In the genomic region with DNA sequence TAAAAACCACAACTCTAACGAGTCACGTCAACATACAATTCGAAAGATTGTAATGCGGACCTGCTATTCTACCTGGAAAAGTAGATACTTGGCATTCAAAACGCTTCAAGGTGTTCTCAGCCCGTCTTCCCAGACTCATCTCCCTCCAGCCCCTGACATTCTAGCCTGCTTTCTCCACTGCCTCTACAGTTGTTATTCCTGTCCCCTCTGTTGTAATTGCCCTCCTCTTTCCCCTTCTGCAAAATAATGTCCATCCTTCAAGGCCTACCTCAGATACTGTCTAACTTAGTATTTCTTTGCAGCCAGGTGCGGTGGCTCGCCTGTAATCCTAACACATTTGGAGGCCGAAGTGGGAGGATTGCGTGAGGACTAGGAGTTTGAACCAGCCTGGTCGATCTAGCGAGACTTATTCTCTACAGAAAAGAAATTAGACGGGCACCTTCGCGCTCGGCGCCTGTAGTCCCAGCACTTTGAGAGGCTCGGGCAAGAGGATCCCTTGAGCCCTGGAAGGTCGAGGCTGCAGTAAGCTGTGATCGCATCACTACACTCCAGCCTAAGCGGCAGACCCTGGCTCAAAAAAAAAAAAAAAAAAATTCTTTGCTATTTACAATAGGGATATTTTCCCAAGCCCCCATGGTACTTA, we compare ENCODE assay signal across 8 cellular contexts. TPM values are rescaled to one million over a fixed set of nuclear protein-coding genes. Genes with fewer than 3 reads are reported as not detected.
DNase-seq lines count a peak whose midpoint lies in the region; ATAC-seq and TF ChIP-seq lines count a peak whose summit lies in the region.

No MANE protein-coding gene starts in this region.

- no peaks in the 10 kb centered on the region for H3K27me3 Mint-ChIP-seq in MCF 10A (ENCODE audit: insufficient read depth, unreplicated experiment)

- peaks cover 39% of the 10 kb centered on the region for H3K79me2 ChIP-seq in ACC112 (ENCODE audit: control insufficient read depth, insufficient read depth, low read length, unreplicated experiment)

- H3K27me3 ChIP-seq in ACC112 (ENCODE audit: insufficient read depth, low read length) (no peaks in the 10 kb centered on the region), HL-60 (ENCODE audit: insufficient read depth, poor library complexity, severe bottlenecking) (no peaks in the 10 kb centered on the region)

- H3K4me3 Mint-ChIP-seq in MCF 10A (ENCODE audit: unreplicated experiment): peak overlapping the region; percentile 84

- TF ChIP-seq CTCF in HL-60 (IDR thresholded peaks at IDR 0.05; ENCODE audit: insufficient read depth, low read length): no peak
- no peak for TF ChIP-seq CTCF in MCF 10A (IDR thresholded peaks at IDR 0.05; ENCODE audit: unreplicated experiment)
- TF ChIP-seq CTCF in omental fat pad (IDR thresholded peaks at IDR 0.05): no peak

- no peaks in the 10 kb centered on the region for H3K9me3 Mint-ChIP-seq in MCF 10A (ENCODE audit: unreplicated experiment)

- CTCF ChIA-PET in MCF 10A (lab: Yijun Ruan, JAX): interaction anchor here (0.5 to 1.6 kb wide), 6 partner anchors 11 to 436 kb away, joined by 3 to 7 read pairs (median 4); no protein-coding TSS in a partner anchor

- 64 to 68% methylated on average over 17 to 18 of the region's 21 CpGs for WGBS in mesodermal cell (ENCODE audit: insufficient coverage in 2 of 2), 2 experiments

- peaks cover 14% of the 10 kb centered on the region for H3K4me1 Mint-ChIP-seq in MCF 10A (ENCODE audit: insufficient read depth, unreplicated experiment)

- POLR2A ChIA-PET in MCF 10A (lab: Yijun Ruan, JAX): interaction anchor here (0.6 to 7.8 kb wide), 44 partner anchors 10 to 1786 kb away, joined by 3 to 131 read pairs (median 8); partner anchors contain the start of genes B3GALNT2, COA6, TARBP1 and TBCE

- ATAC-seq in GM21619 (IDR thresholded peaks at IDR 0.05; ENCODE audit: unreplicated experiment) (no peak), omental fat pad (ENCODE audit: low FRiP score) (no peak), GM18498 (IDR thresholded peaks at IDR 0.05; ENCODE audit: unreplicated experiment) (no peak)

- intact Hi-C loops in MCF 10A (cut with micrococcal nuclease): loop anchor here (1.0 to 10.0 kb wide), 4 partner anchors 58 to 687 kb away; partner anchors contain the start of genes ARID4B, GGPS1 and TARBP1

- H3K36me3 ChIP-seq in ACC112 (ENCODE audit: insufficient read depth, low read length): peaks cover 21% of the 10 kb centered on the region
- peaks cover 45% of the 10 kb centered on the region for H3K36me3 ChIP-seq in mesodermal cell (ENCODE audit: control insufficient read depth, insufficient read depth, low read length)

- BruUV-seq in MCF 10A (replicated peaks; lab: Mats Ljungman, UMichigan): TSS peak; percentile 80

- no peaks in the 10 kb centered on the region for H3K9me3 ChIP-seq in mesodermal cell (ENCODE audit: control insufficient read depth, low read length)

- peak overlapping the region; percentile 91 for H2AFZ ChIP-seq in ACC112 (ENCODE audit: low read length, unreplicated experiment)

- no peak for DNase-seq in HL-60 (ENCODE audit: low read depth in 1 of 2, low spot score in 1 of 2)
- no peak for DNase-seq in MCF 10A (ENCODE audit: unreplicated experiment)
- DNase-seq in NCI-H345 treated with DMSO at 0.1 percent for 48 hours (lab: John Stamatoyannopoulos, UW; ENCODE audit: unreplicated experiment): no peak
- no peak for DNase-seq in omental fat pad (ENCODE audit: low spot score)

- H3K4me3 ChIP-seq in ACC112 (ENCODE audit: low read depth, low read length): peak overlapping the region; percentile 96
- H3K4me3 ChIP-seq in HL-60 (replicated peaks; ENCODE audit: insufficient read depth, low read length): peak overlapping the region; percentile 63
- H3K4me3 ChIP-seq in mesodermal cell (ENCODE audit: extremely low read depth, insufficient read depth, low read length, poor library complexity, severe bottlenecking): peak overlapping the region; percentile 80

- H3K4me1 ChIP-seq in ACC112 (ENCODE audit: control insufficient read depth, insufficient read depth, low read length, unreplicated experiment): peaks cover 12% of the 10 kb centered on the region
- H3K4me1 ChIP-seq in mesodermal cell (ENCODE audit: control insufficient read depth, insufficient read depth, low read length, poor library complexity, severe bottlenecking): no peaks in the 10 kb centered on the region

- H3K27ac Mint-ChIP-seq in MCF 10A (ENCODE audit: low read depth, unreplicated experiment): peak overlapping the region; percentile 95

- H3K36me3 Mint-ChIP-seq in MCF 10A (ENCODE audit: insufficient read depth, unreplicated experiment): peaks cover 21% of the 10 kb centered on the region

- H3K27ac ChIP-seq in ACC112 (ENCODE audit: low read depth, low read length) (peak overlapping the region; percentile 67; the same call in 1 of the 2 replicates), HL-60 (replicated peaks) (peak overlapping the region; percentile 82), mesodermal cell (ENCODE audit: low read depth, low read length, severe bottlenecking) (peak overlapping the region; percentile 80)

RNA-seq across cellular contexts. Expression of gene RBM34, which starts 0.8 kb away (rescaled TPM):
- total RNA-seq in MCF 10A (2022): 150 and 184 TPM in 2 replicates
- 53.0 TPM for polyA plus RNA-seq in mesodermal cell (2013, experiment 1 of 2)
- 61.7 TPM for polyA plus RNA-seq in mesodermal cell (2013, experiment 2 of 2)
- total RNA-seq in omental fat pad: 10 to 100 TPM; 34.0 to 39.3 (median 36.5) TPM

RNA-seq across cellular contexts. Expression of gene TOMM20, which starts 33.2 kb away (rescaled TPM):
- total RNA-seq in MCF 10A (2022): 309 and 339 TPM in 2 replicates
- 213 TPM for polyA plus RNA-seq in mesodermal cell (2013, experiment 1 of 2)
- 201 TPM for polyA plus RNA-seq in mesodermal cell (2013, experiment 2 of 2)
- total RNA-seq in omental fat pad: 10 to 100 TPM; 73.6 to 91.7 (median 83.0) TPM
